8 cellular contexts compared by ENCODE assay signal in genomic region chr2:219178377-219179175, GRCh38. TPM values are rescaled to one million over a fixed set of nuclear protein-coding genes. Genes with fewer than 3 reads are reported as not detected.
DNase-seq lines count a peak whose midpoint lies in the region; ATAC-seq and TF ChIP-seq lines count a peak whose summit lies in the region.

No MANE protein-coding gene starts in this region.

- H3K79me2 ChIP-seq in GM23338 (replicated peaks; ENCODE audit: insufficient read depth), result peaks cover 7% of the 10 kb centered on the region

- peaks cover 13% of the 10 kb centered on the region for H3K4me1 ChIP-seq in GM23338 (ENCODE audit: insufficient read depth)

- peak overlapping the region; percentile 10; the same call in 1 of the 2 replicates for H3K27ac Mint-ChIP-seq in GM23338
- peak overlapping the region; percentile 88 to 97 (median 91) for H3K27ac Mint-ChIP-seq in naive thymus-derived CD8-positive, alpha-beta T cell
- peak overlapping the region; percentile 88 for H3K27ac Mint-ChIP-seq in type B pancreatic cell

- peak overlapping the region; percentile 59 for H2AFZ ChIP-seq in GM23338

- no peaks in the 10 kb centered on the region for H3K36me3 ChIP-seq in GM23338 (ENCODE audit: insufficient read depth)

- H3F3A ChIP-seq in GM23338 (replicated peaks; ENCODE audit: low read depth), result peaks cover 20% of the 10 kb centered on the region

- ATAC-seq in GM23338 (peak; percentile 5), esophagus mucosa (peak; percentile 11)
- ATAC-seq in naive thymus-derived CD8-positive, alpha-beta T cell, result peak; percentile 1 to 15

- H3K27me3 Mint-ChIP-seq in GM23338 (ENCODE audit: insufficient read depth, low read depth, poor library complexity) (peaks cover 10% of the 10 kb centered on the region), type B pancreatic cell (no peaks in the 10 kb centered on the region)
- no peaks in the 10 kb centered on the region for H3K27me3 Mint-ChIP-seq in naive thymus-derived CD8-positive, alpha-beta T cell

- H3K27ac ChIP-seq in GM23338 (ENCODE audit: low read depth), result no peak overlapping the region

- peak overlapping the region; percentile 94 for H3K4me3 Mint-ChIP-seq in GM23338
- peak overlapping the region; percentile 77 to 97 (median 94) for H3K4me3 Mint-ChIP-seq in naive thymus-derived CD8-positive, alpha-beta T cell
- H3K4me3 Mint-ChIP-seq in type B pancreatic cell, result peak overlapping the region; percentile 95

- H3K36me3 Mint-ChIP-seq in GM23338 (ENCODE audit: low read depth) (peaks cover 41% of the 10 kb centered on the region), type B pancreatic cell (peaks cover 11% of the 10 kb centered on the region)
- H3K36me3 Mint-ChIP-seq in naive thymus-derived CD8-positive, alpha-beta T cell, result peaks cover 5 to 47% (median 16%) of the 10 kb centered on the region in 3 donors

- no peaks in the 10 kb centered on the region for H3K9me2 ChIP-seq in GM23338 (ENCODE audit: insufficient read depth)

- no peaks in the 10 kb centered on the region; the same call in 1 of the 2 replicates for H4K20me1 ChIP-seq in GM23338 (replicated peaks; ENCODE audit: insufficient read depth)

- no peaks in the 10 kb centered on the region for H3K27me3 ChIP-seq in GM23338 (ENCODE audit: insufficient read depth)

- peak overlapping the region; percentile 85 for H3K4me3 ChIP-seq in GM12865 (ENCODE audit: low read depth, low read length)
- peak overlapping the region; percentile 71 for H3K4me3 ChIP-seq in GM23338

- H3K9me3 Mint-ChIP-seq in GM23338 (no peaks in the 10 kb centered on the region; the same call in 2 of the 3 replicates), type B pancreatic cell (no peaks in the 10 kb centered on the region)
- no peaks in the 10 kb centered on the region for H3K9me3 Mint-ChIP-seq in naive thymus-derived CD8-positive, alpha-beta T cell

- POLR2A ChIA-PET in naive thymus-derived CD8-positive, alpha-beta T cell (lab: Charles Lee), result interaction anchor here (0.7 to 18.9 kb wide), 7 partner anchors 11 to 210 kb away, joined by 3 to 674 read pairs (median 17); partner anchors contain the start of genes ABCB6, ANKZF1, ATG9A and DNPEP

- H3K4me1 Mint-ChIP-seq in GM23338 (peaks cover 13% of the 10 kb centered on the region; the same call in 2 of the 3 replicates), type B pancreatic cell (ENCODE audit: unreplicated experiment) (peaks cover 13% of the 10 kb centered on the region)
- H3K4me1 Mint-ChIP-seq in naive thymus-derived CD8-positive, alpha-beta T cell, result peaks cover 47 to 85% (median 76%) of the 10 kb centered on the region in 4 donors

- no peak for TF ChIP-seq CTCF in GM12865 (IDR thresholded peaks at IDR 0.05; ENCODE audit: insufficient read depth, low read depth, low read length, missing control alignments)
- 0 out of 4 replicates have a peak, but pooled peaks of 1 of the 2 experiments have one; percentile 16 for TF ChIP-seq CTCF in GM23338 (conservative IDR thresholded peaks at IDR 0.05; ENCODE audit: low read depth in 2 of 2)
- TF ChIP-seq CTCF in type B pancreatic cell (conservative IDR thresholded peaks at IDR 0.05), result no peak

- DNase-seq in GM12865 (ENCODE audit: low read depth) (peak; percentile 47), GM23338 (ENCODE audit: low spot score) (peak; percentile 51), M059J (ENCODE audit: low read depth) (peak; percentile 31), type B pancreatic cell (ENCODE audit: extremely low spot score, unreplicated experiment) (peak; percentile 74), inferior parietal cortex (ENCODE audit: extremely low spot score) (no peak)
- peak; percentile 41 for DNase-seq in activated CD8-positive, alpha-beta memory T cell treated with anti-CD3 and anti-CD28 coated beads, Interleukin-2, amount 50 U/mL, for 4 hours
- DNase-seq in naive thymus-derived CD8-positive, alpha-beta T cell, result peak in 7 of 10 donors; percentile 33 to 56 (median 39)

- peak overlapping the region; percentile 95 for H3K4me2 ChIP-seq in GM23338

TF ChIP-seq in GM23338, 12 proteins besides CTCF, POLR2A, EP300 and RAD21 (continues in another document):
- TF ChIP-seq EZH2 (IDR thresholded peaks at IDR 0.05; ENCODE audit: low read depth, unreplicated experiment) (no peak), EZH2phosphoT487 (IDR thresholded peaks at IDR 0.05; ENCODE audit: unreplicated experiment) (no peak), ZNF114 (CRISPR knock-in tag; IDR thresholded peaks at IDR 0.05) (no peak), NANOG (IDR thresholded peaks at IDR 0.05; ENCODE audit: borderline replicate concordance) (no peak), ZNF331 (CRISPR knock-in tag; IDR thresholded peaks at IDR 0.05; ENCODE audit: low read depth) (no peak), REST (IDR thresholded peaks at IDR 0.05; ENCODE audit: unreplicated experiment) (no peak), STAT1 (IDR thresholded peaks at IDR 0.05; ENCODE audit: unreplicated experiment) (no peak), POLR2AphosphoS5 (IDR thresholded peaks at IDR 0.05; ENCODE audit: low read depth) (no peak), CREB1 (CRISPR knock-in tag; IDR thresholded peaks at IDR 0.05; ENCODE audit: low read depth) (no peak)

RNA-seq across cellular contexts. Expression of gene RETREG2, which starts 0.5 kb away (rescaled TPM):
- total RNA-seq in GM23338 (2014; rRNA removed; shearing (Covaris generic)), result 35.1 and 41.8 TPM in 2 replicates
- 12.7 and 13.2 TPM in 2 replicates for polyA plus RNA-seq in GM23338 (2016; fragmentation: Nextera tagmentation; extraction: Ambion mirVana)
- 54.9 and 66.6 TPM in 2 replicates for total RNA-seq in M059J (2014; rRNA removed; shearing (Covaris generic))
- total RNA-seq in esophagus mucosa (41.6 TPM), type B pancreatic cell (ENCODE audit: low replicate concordance) (86.2 and 88.7 TPM in 2 replicates)
- 100 to 1,000 TPM; 110 to 113 TPM for total RNA-seq in naive thymus-derived CD8-positive, alpha-beta T cell
- polyA plus RNA-seq in naive thymus-derived CD8-positive, alpha-beta T cell, result 10 to 100 TPM; 52.0 to 64.3 (median 57.6) TPM

RNA-seq across cellular contexts. Expression of gene CNPPD1, which starts 1.9 kb away (rescaled TPM):
- total RNA-seq in GM23338 (2014; rRNA removed; shearing (Covaris generic)), result 18.2 and 22.8 TPM in 2 replicates
- 17.4 and 18.0 TPM in 2 replicates for polyA plus RNA-seq in GM23338 (2016; fragmentation: Nextera tagmentation; extraction: Ambion mirVana)
- 30.2 and 43.4 TPM in 2 replicates for total RNA-seq in M059J (2014; rRNA removed; shearing (Covaris generic))
- 49.3 TPM for total RNA-seq in esophagus mucosa
- total RNA-seq in naive thymus-derived CD8-positive, alpha-beta T cell, result 10 to 100 TPM; 59.1 to 64.1 TPM
- polyA plus RNA-seq in naive thymus-derived CD8-positive, alpha-beta T cell, result 10 to 100 TPM; 45.8 to 59.8 (median 50.4) TPM
- total RNA-seq in type B pancreatic cell (ENCODE audit: low replicate concordance), result 37.8 and 54.0 TPM in 2 replicates

RNA-seq across cellular contexts. Expression of gene SLC23A3, which starts 8.7 kb away (rescaled TPM):
- total RNA-seq in GM23338 (2014; rRNA removed; shearing (Covaris generic)), result 0.73 TPM in 1 of 2 replicates, not detected in the other
- polyA plus RNA-seq in GM23338 (2016; fragmentation: Nextera tagmentation; extraction: Ambion mirVana), result 0.10 and 0.26 TPM in 2 replicates
- 0.02 TPM in 1 of 2 replicates, not detected in the other for total RNA-seq in M059J (2014; rRNA removed; shearing (Covaris generic))
- total RNA-seq in esophagus mucosa, result 0.64 TPM
- 1 to 10 TPM; 2.7 to 3.3 TPM for total RNA-seq in naive thymus-derived CD8-positive, alpha-beta T cell
- not detected for polyA plus RNA-seq in naive thymus-derived CD8-positive, alpha-beta T cell
- 5.5 and 6.1 TPM in 2 replicates for total RNA-seq in type B pancreatic cell (ENCODE audit: low replicate concordance)

RNA-seq across cellular contexts. Expression of gene NHEJ1, which starts 18.0 kb away (rescaled TPM):
- total RNA-seq in GM23338 (2014; rRNA removed; shearing (Covaris generic)), result 25.2 and 30.6 TPM in 2 replicates
- 16.5 and 19.6 TPM in 2 replicates for polyA plus RNA-seq in GM23338 (2016; fragmentation: Nextera tagmentation; extraction: Ambion mirVana)
- 13.6 and 19.2 TPM in 2 replicates for total RNA-seq in M059J (2014; rRNA removed; shearing (Covaris generic))
- total RNA-seq in esophagus mucosa (8.9 TPM), type B pancreatic cell (ENCODE audit: low replicate concordance) (17.9 and 19.6 TPM in 2 replicates)
- 10 to 100 TPM; 17.0 to 20.1 TPM for total RNA-seq in naive thymus-derived CD8-positive, alpha-beta T cell
- 10 to 100 TPM; 16.6 to 29.1 (median 23.0) TPM for polyA plus RNA-seq in naive thymus-derived CD8-positive, alpha-beta T cell

RNA-seq across cellular contexts. Expression of gene ZFAND2B, which starts 28.0 kb away (rescaled TPM):
- 21.5 and 30.0 TPM in 2 replicates for total RNA-seq in GM23338 (2014; rRNA removed; shearing (Covaris generic))
- 13.1 and 16.3 TPM in 2 replicates for polyA plus RNA-seq in GM23338 (2016; fragmentation: Nextera tagmentation; extraction: Ambion mirVana)
- total RNA-seq in M059J (2014; rRNA removed; shearing (Covaris generic)), result 25.6 and 40.5 TPM in 2 replicates
- 41.1 TPM for total RNA-seq in esophagus mucosa
- 10 to 100 TPM; 69.6 to 81.9 TPM for total RNA-seq in naive thymus-derived CD8-positive, alpha-beta T cell
- 10 to 100 TPM; 78.1 to 85.1 (median 78.1) TPM for polyA plus RNA-seq in naive thymus-derived CD8-positive, alpha-beta T cell
- 25.9 and 28.2 TPM in 2 replicates for total RNA-seq in type B pancreatic cell (ENCODE audit: low replicate concordance)

Comparison
In these comparisons a context has a peak if more than half of its experiments do, and no peak if none do; other contexts are left out.
1. H3K27ac Mint-ChIP-seq: peak in every context shown above with its lines; median percentile 91 in naive thymus-derived CD8-positive, alpha-beta T cell; 88 in type B pancreatic cell; 10 in GM23338.